13 cellular contexts compared by ENCODE assay signal in the genomic region with DNA sequence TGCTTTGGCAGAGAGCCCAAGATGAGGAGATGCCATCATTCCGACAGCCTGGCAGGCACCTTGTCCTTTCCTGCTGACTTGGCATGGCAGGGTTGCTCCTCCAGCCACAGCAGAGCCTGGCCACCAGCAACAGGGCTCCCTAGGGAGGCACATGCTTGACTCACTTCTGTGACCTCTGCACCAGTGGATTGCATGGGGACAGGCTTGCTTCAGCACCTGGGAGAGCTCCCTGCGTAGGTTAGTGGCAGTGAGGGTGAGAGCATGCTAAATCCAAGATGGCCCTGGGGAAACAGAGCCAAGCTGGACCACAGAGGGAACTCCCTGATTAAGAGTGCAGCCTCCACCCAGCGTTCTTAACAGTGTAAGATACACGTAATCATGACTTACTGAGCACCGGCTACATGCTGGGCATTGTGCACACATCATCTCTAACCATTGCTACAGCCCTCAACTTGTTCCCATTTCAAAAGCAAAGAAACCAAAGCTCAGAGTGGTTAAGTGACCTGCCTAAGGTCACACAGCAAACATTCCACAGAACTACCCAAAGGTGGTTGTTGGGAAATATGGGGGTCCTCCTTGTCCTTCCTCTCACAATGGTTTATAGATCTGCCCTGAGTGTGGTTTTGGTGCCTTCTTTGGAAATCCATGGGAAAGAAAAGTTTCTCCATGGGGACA.
DNase-seq lines count a peak whose midpoint lies in the region; ATAC-seq and TF ChIP-seq lines count a peak whose summit lies in the region.
"Had no signal": no experiment of that assay in that cellular context is flagged by ENCODE, and none has a peak within 500 bp of the region (broad histone marks: within the 10 kb centered on the region; RNA-seq: fewer than 3 reads in every experiment).

No MANE protein-coding gene starts in this region.

- H3K9me2 ChIP-seq in OCI-LY7 (ENCODE audit: insufficient read depth, low read length), result no peaks in the 10 kb centered on the region

- no peaks in the 10 kb centered on the region; the same call in 1 of the 2 replicates for H3K36me3 ChIP-seq in OCI-LY7 (ENCODE audit: insufficient read depth, low read length)
- no peaks in the 10 kb centered on the region for H3K36me3 ChIP-seq in endodermal cell (ENCODE audit: control insufficient read depth, insufficient read depth, low read length)
- H3K36me3 ChIP-seq: BLaER1 had no signal

- H3K9me3 ChIP-seq in OCI-LY7 (ENCODE audit: low read length) (peaks cover 7% of the 10 kb centered on the region; the same call in 1 of the 2 replicates), endodermal cell (ENCODE audit: control insufficient read depth, low read length) (no peaks in the 10 kb centered on the region)

- H4K20me1 ChIP-seq in OCI-LY7 (ENCODE audit: insufficient read depth, low read length), result no peaks in the 10 kb centered on the region
- H4K20me1 ChIP-seq: BLaER1 had no signal

- no peaks in the 10 kb centered on the region for H3K36me3 Mint-ChIP-seq in endodermal cell (ENCODE audit: low read depth)
- no peaks in the 10 kb centered on the region for H3K36me3 Mint-ChIP-seq in activated T-helper 2 cell treated with anti-CD3 and anti-CD28 coated beads, Interferon-gamma antibody, Interleukin-2, Interleukin-4, amounts not matched to agents 10 μg/mL and 5 μg/mL and 100 μg/mL, durations not matched to agents 14 hours and 24 hours and 36 hours (ENCODE audit: low read depth)
- H3K36me3 Mint-ChIP-seq in activated T-cell treated with anti-CD3 and anti-CD28 coated beads, Interleukin-2, amount 50 U/mL, for 4 hours (ENCODE audit: insufficient read depth), result no peaks in the 10 kb centered on the region

- H3K27me3 ChIP-seq in endodermal cell (ENCODE audit: control insufficient read depth, insufficient read depth, low read length, poor library complexity, severe bottlenecking), result no peaks in the 10 kb centered on the region
- H3K27me3 ChIP-seq: BLaER1 had no signal

- CTCF ChIA-PET in OCI-LY7 (lab: Charles Lee; ENCODE audit: unreplicated experiment), result no interaction called here

- DNase-seq in stimulated activated naive CD8-positive, alpha-beta T cell treated with anti-CD3 and anti-CD28 coated beads, Interleukin-15, Interleukin-2, amounts not matched to agents 100 U/mL and 50 U/mL, for 24 hours, result peak; percentile 12
- DNase-seq in stimulated activated naive CD8-positive, alpha-beta T cell treated with anti-CD3 and anti-CD28 coated beads, Interleukin-15, amount 100 ng/mL, for 72 hours, result no peak
- peak; percentile 33 for DNase-seq in OCI-LY7 (ENCODE audit: low spot score)
- DNase-seq in endodermal cell, result peak; percentile 93
- DNase-seq in activated T-helper 2 cell treated with anti-CD3 and anti-CD28 coated beads, Interferon-gamma antibody, Interleukin-2, Interleukin-4, amounts not matched to agents 10 μg/mL and 5 μg/mL and 100 μg/mL, durations not matched to agents 14 hours and 24 hours and 36 hours (ENCODE audit: low spot score), result no peak
- no peak for DNase-seq in activated T-cell treated with anti-CD3 and anti-CD28 coated beads, Interleukin-2, amount 50 U/mL, for 4 hours
- no peak for DNase-seq in NCI-H2196 (lab: John Stamatoyannopoulos, UW; ENCODE audit: unreplicated experiment)
- DNase-seq: dermis blood vessel endothelial cell had no signal

- H3K4me1 ChIP-seq in OCI-LY7 (ENCODE audit: insufficient read depth, low read length, poor library complexity, severe bottlenecking), result peaks cover 29% of the 10 kb centered on the region
- H3K4me1 ChIP-seq in endodermal cell (ENCODE audit: control insufficient read depth, insufficient read depth, low read length), result no peaks in the 10 kb centered on the region
- H3K4me1 ChIP-seq: BLaER1 had no signal

- POLR2A ChIA-PET in OCI-LY7 (lab: Charles Lee), result no interaction called here

- H2AFZ ChIP-seq in OCI-LY7 (ENCODE audit: low read length), result no peak overlapping the region

- no peak overlapping the region for H3K4me2 ChIP-seq in OCI-LY7 (ENCODE audit: low read length)
- H3K4me2 ChIP-seq: BLaER1 had no signal

- H3K79me2 ChIP-seq in OCI-LY7 (ENCODE audit: insufficient read depth, low read depth, low read length), result no peaks in the 10 kb centered on the region

- no peak overlapping the region for H3K27ac Mint-ChIP-seq in stimulated activated naive CD8-positive, alpha-beta T cell treated with anti-CD3 and anti-CD28 coated beads, Interleukin-15, amount 100 ng/mL, for 72 hours
- no peak overlapping the region for H3K27ac Mint-ChIP-seq in endodermal cell
- H3K27ac Mint-ChIP-seq in activated T-helper 2 cell treated with anti-CD3 and anti-CD28 coated beads, Interferon-gamma antibody, Interleukin-2, Interleukin-4, amounts not matched to agents 10 μg/mL and 5 μg/mL and 100 μg/mL, durations not matched to agents 14 hours and 24 hours and 36 hours, result no peak overlapping the region
- H3K27ac Mint-ChIP-seq: activated naive CD8-positive, alpha-beta T cell had no signal

- BruUV-seq in OCI-LY7 (replicated peaks; lab: Mats Ljungman, UMichigan), result no TSS peak

- intact Hi-C loops in OCI-LY7 (cut with micrococcal nuclease; ENCODE audit: unreplicated experiment), result no loop called here
- intact Hi-C loops in activated T-helper 2 cell treated with anti-CD3 and anti-CD28 coated beads, Interferon-gamma antibody, Interleukin-2, Interleukin-4, amounts not matched to agents 10 μg/mL and 5 μg/mL and 100 μg/mL, durations not matched to agents 14 hours and 24 hours and 36 hours (cut with micrococcal nuclease), result no loop called here

- H3K9me3 Mint-ChIP-seq in stimulated activated naive CD8-positive, alpha-beta T cell treated with anti-CD3 and anti-CD28 coated beads, Interleukin-15, amount 100 ng/mL, for 72 hours, result peaks cover 19 to 21% of the 10 kb centered on the region in 2 donors
- no peaks in the 10 kb centered on the region for H3K9me3 Mint-ChIP-seq in endodermal cell
- H3K9me3 Mint-ChIP-seq in activated T-helper 2 cell treated with anti-CD3 and anti-CD28 coated beads, Interferon-gamma antibody, Interleukin-2, Interleukin-4, amounts not matched to agents 10 μg/mL and 5 μg/mL and 100 μg/mL, durations not matched to agents 14 hours and 24 hours and 36 hours, result no peaks in the 10 kb centered on the region
- H3K9me3 Mint-ChIP-seq in activated T-cell treated with anti-CD3 and anti-CD28 coated beads, Interleukin-2, amount 50 U/mL, for 4 hours, result peaks cover 8% of the 10 kb centered on the region

- H3K4me3 ChIP-seq in OCI-LY7 (ENCODE audit: low read depth, low read length, poor library complexity, severe bottlenecking) (no peak overlapping the region), endodermal cell (ENCODE audit: low read length) (no peak overlapping the region)
- H3K4me3 ChIP-seq: BLaER1, lung had no signal

- TF ChIP-seq CTCF in OCI-LY7 (conservative IDR thresholded peaks at IDR 0.05; ENCODE audit: low read length) (no peak), endodermal cell (conservative IDR thresholded peaks at IDR 0.05) (no peak)

- WGBS in endodermal cell (ENCODE audit: insufficient coverage in 1 of 2, insufficient read length in 1 of 2), 2 experiments, result 66 to 67% methylated on average over 5 of the region's 5 CpGs

- peaks cover 10% of the 10 kb centered on the region for H3K27me3 Mint-ChIP-seq in stimulated activated naive CD8-positive, alpha-beta T cell treated with anti-CD3 and anti-CD28 coated beads, Interleukin-15, amount 100 ng/mL, for 72 hours
- H3K27me3 Mint-ChIP-seq in endodermal cell (ENCODE audit: insufficient read depth), result peaks cover 24% of the 10 kb centered on the region
- H3K27me3 Mint-ChIP-seq in activated T-helper 2 cell treated with anti-CD3 and anti-CD28 coated beads, Interferon-gamma antibody, Interleukin-2, Interleukin-4, amounts not matched to agents 10 μg/mL and 5 μg/mL and 100 μg/mL, durations not matched to agents 14 hours and 24 hours and 36 hours (ENCODE audit: low read depth), result no peaks in the 10 kb centered on the region
- peaks cover 5% of the 10 kb centered on the region for H3K27me3 Mint-ChIP-seq in activated T-cell treated with anti-CD3 and anti-CD28 coated beads, Interleukin-2, amount 50 U/mL, for 4 hours (ENCODE audit: low read depth)

- no peak overlapping the region for H3K4me3 Mint-ChIP-seq in stimulated activated naive CD8-positive, alpha-beta T cell treated with anti-CD3 and anti-CD28 coated beads, Interleukin-15, amount 100 ng/mL, for 72 hours
- no peak overlapping the region for H3K4me3 Mint-ChIP-seq in endodermal cell
- H3K4me3 Mint-ChIP-seq in activated T-helper 2 cell treated with anti-CD3 and anti-CD28 coated beads, Interferon-gamma antibody, Interleukin-2, Interleukin-4, amounts not matched to agents 10 μg/mL and 5 μg/mL and 100 μg/mL, durations not matched to agents 14 hours and 24 hours and 36 hours (ENCODE audit: low read depth), result no peak overlapping the region
- H3K4me3 Mint-ChIP-seq in activated T-cell treated with anti-CD3 and anti-CD28 coated beads, Interleukin-2, amount 50 U/mL, for 4 hours, result no peak overlapping the region
- H3K4me3 Mint-ChIP-seq: activated naive CD8-positive, alpha-beta T cell had no signal

- H3K9ac ChIP-seq in endodermal cell (ENCODE audit: extremely low read depth, low read length, poor library complexity, severe bottlenecking), result no peak overlapping the region
- H3K9ac ChIP-seq: BLaER1 had no signal

- no peak for ATAC-seq in stimulated activated naive CD8-positive, alpha-beta T cell treated with anti-CD3 and anti-CD28 coated beads, Interleukin-15, Interleukin-2, amounts not matched to agents 100 U/mL and 50 U/mL, for 24 hours
- no peak for ATAC-seq in stimulated activated naive CD8-positive, alpha-beta T cell treated with anti-CD3 and anti-CD28 coated beads, Interleukin-15, amount 100 ng/mL, for 72 hours
- no peak for ATAC-seq in activated T-cell treated with anti-CD3 and anti-CD28 coated beads, Interleukin-2, amount 50 U/mL, for 4 hours
- no peak for ATAC-seq in GM21367 (IDR thresholded peaks at IDR 0.05; ENCODE audit: unreplicated experiment)

- no peak overlapping the region for H3K27ac ChIP-seq in OCI-LY7 (ENCODE audit: low read depth, low read length, poor library complexity, severe bottlenecking)
- no peak overlapping the region for H3K27ac ChIP-seq in endodermal cell (ENCODE audit: low read depth, low read length)
- H3K27ac ChIP-seq: BLaER1, RWPE1 had no signal

- peaks cover 10% of the 10 kb centered on the region for H3K4me1 Mint-ChIP-seq in stimulated activated naive CD8-positive, alpha-beta T cell treated with anti-CD3 and anti-CD28 coated beads, Interleukin-15, amount 100 ng/mL, for 72 hours
- H3K4me1 Mint-ChIP-seq in endodermal cell, result peaks cover 4% of the 10 kb centered on the region
- H3K4me1 Mint-ChIP-seq in activated T-helper 2 cell treated with anti-CD3 and anti-CD28 coated beads, Interferon-gamma antibody, Interleukin-2, Interleukin-4, amounts not matched to agents 10 μg/mL and 5 μg/mL and 100 μg/mL, durations not matched to agents 14 hours and 24 hours and 36 hours (ENCODE audit: low read depth), result peaks cover 4% of the 10 kb centered on the region
- H3K4me1 Mint-ChIP-seq in activated T-cell treated with anti-CD3 and anti-CD28 coated beads, Interleukin-2, amount 50 U/mL, for 4 hours (ENCODE audit: low read depth), result peaks cover 3% of the 10 kb centered on the region

Comparison
In these comparisons a context has a peak if more than half of its experiments do, and no peak if none do; other contexts are left out.
1. DNase-seq: peak in stimulated activated naive CD8-positive, alpha-beta T cell treated with anti-CD3 and anti-CD28 coated beads, Interleukin-15, Interleukin-2, amounts not matched to agents 100 U/mL and 50 U/mL, for 24 hours (single experiment), OCI-LY7 (single experiment) and endodermal cell (single experiment); none in stimulated activated naive CD8-positive, alpha-beta T cell treated with anti-CD3 and anti-CD28 coated beads, Interleukin-15, amount 100 ng/mL, for 72 hours (0 of 2), activated T-helper 2 cell treated with anti-CD3 and anti-CD28 coated beads, Interferon-gamma antibody, Interleukin-2, Interleukin-4, amounts not matched to agents 10 μg/mL and 5 μg/mL and 100 μg/mL, durations not matched to agents 14 hours and 24 hours and 36 hours (single experiment), activated T-cell treated with anti-CD3 and anti-CD28 coated beads, Interleukin-2, amount 50 U/mL, for 4 hours (single experiment) and NCI-H2196 (single experiment).